9 cellular contexts compared by ENCODE assay signal in the genomic region with DNA sequence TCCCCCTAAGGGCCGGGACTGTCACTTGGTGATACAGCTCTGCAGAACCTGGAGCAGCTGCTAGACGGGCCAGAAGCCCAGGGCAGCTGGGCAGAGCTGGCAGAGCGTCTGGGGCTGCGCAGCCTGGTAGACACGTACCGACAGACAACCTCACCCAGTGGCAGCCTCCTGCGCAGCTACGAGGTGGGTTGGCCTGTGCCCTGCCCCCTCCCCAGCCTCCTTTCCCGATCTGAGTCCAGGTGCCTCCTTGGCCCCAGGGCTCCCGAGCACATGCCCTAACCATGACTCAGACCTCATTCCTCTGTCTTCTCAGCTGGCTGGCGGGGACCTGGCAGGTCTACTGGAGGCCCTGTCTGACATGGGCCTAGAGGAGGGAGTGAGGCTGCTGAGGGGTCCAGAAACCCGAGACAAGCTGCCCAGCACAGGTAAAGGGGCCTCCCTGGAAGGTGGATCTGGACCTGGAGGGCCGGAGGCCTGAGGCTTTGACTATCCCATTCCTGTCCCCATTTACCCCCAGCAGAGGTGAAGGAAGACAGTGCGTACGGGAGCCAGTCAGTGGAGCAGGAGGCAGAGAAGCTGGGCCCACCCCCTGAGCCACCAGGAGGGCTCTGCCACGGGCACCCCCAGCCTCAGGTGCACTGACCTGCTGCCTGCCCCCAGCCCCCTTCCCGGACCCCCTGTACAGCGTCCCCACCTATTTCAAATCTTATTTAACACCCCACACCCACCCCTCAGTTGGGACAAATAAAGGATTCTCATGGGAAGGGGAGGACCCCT. TPM values are rescaled to one million over a fixed set of nuclear protein-coding genes. Genes with fewer than 3 reads are reported as not detected.
DNase-seq lines count a peak whose midpoint lies in the region; ATAC-seq and TF ChIP-seq lines count a peak whose summit lies in the region.
"Had no signal": no experiment of that assay in that cellular context is flagged by ENCODE, and none has a peak within 500 bp of the region (broad histone marks: within the 10 kb centered on the region; RNA-seq: fewer than 3 reads in every experiment).

No MANE protein-coding gene starts in this region.

- TF ChIP-seq RAD21 in Ishikawa (IDR thresholded peaks at IDR 0.05; ENCODE audit: low read depth), result no peak

- peaks cover 3% of the 10 kb centered on the region for H3K79me2 ChIP-seq in trophoblast cell (ENCODE audit: control insufficient read depth, insufficient read depth, low read length, poor library complexity)

- TF ChIP-seq CTCF in cardiac fibroblast (IDR thresholded peaks at IDR 0.05; ENCODE audit: low read depth, low read length) (no peak), tibial artery (IDR thresholded peaks at IDR 0.05) (no peak)

- H3K4me3 ChIP-seq in cardiac fibroblast (replicated peaks in 1 of 2; ENCODE audit: low read depth in 2 of 2, low read length in 2 of 2) (no peak overlapping the region), trophoblast cell (ENCODE audit: low read depth, low read length) (no peak overlapping the region), tibial artery (no peak overlapping the region)

- H2AK5ac ChIP-seq in trophoblast cell (ENCODE audit: low read length), result peak overlapping the region; percentile 40

- peak overlapping the region; percentile 44 for H2BK5ac ChIP-seq in trophoblast cell (ENCODE audit: low read depth, low read length, poor library complexity)

- peaks cover 3% of the 10 kb centered on the region for H3K9me3 ChIP-seq in trophoblast cell (ENCODE audit: insufficient read depth, low read depth, low read length)
- no peaks in the 10 kb centered on the region for H3K9me3 ChIP-seq in tibial artery

- peaks cover 17% of the 10 kb centered on the region for H3K79me1 ChIP-seq in trophoblast cell (ENCODE audit: low read length)

- H3K27me3 ChIP-seq in trophoblast cell (ENCODE audit: insufficient read depth, low read length) (no peaks in the 10 kb centered on the region), tibial artery (peaks cover 0 to 10% of the 10 kb centered on the region in 2 donors)

- WGBS in trophoblast cell (ENCODE audit: extremely low coverage, insufficient coverage, insufficient read length), result no CpG with 5 or more reads among the region's 18 CpGs

- no peak overlapping the region for H2AFZ ChIP-seq in trophoblast cell (ENCODE audit: insufficient read depth, low read length, poor library complexity)

- no peak overlapping the region for H4K12ac ChIP-seq in trophoblast cell (ENCODE audit: low read depth, low read length)

- peak; percentile 79 for DNase-seq in EL
- DNase-seq in cardiac fibroblast (ENCODE audit: low read depth in 2 of 2), result peak; percentile 21 to 49
- peak; percentile 91 to 96 for DNase-seq in trophoblast cell
- DNase-seq in NCI-H345 treated with DMSO at 0.1 percent for 48 hours (lab: John Stamatoyannopoulos, UW; ENCODE audit: unreplicated experiment), result no peak
- no peak for DNase-seq in tibial artery
- no peak for DNase-seq in GM19240 (ENCODE audit: insufficient read length, low spot score)
- DNase-seq: NCI-H1105 treated with DMSO at 0.1 percent for 48 hours had no signal

- intact Hi-C loops in tibial artery (cut with DNase I; ENCODE audit: low total_unique reads), result loop anchor here (5.0 kb wide), 2 partner anchors 75 to 230 kb away; no protein-coding TSS in a partner anchor

- peaks cover 24 to 29% of the 10 kb centered on the region in 2 experiments for H3K36me3 ChIP-seq in trophoblast cell (ENCODE audit: control insufficient read depth in 1 of 2, insufficient read depth in 2 of 2, low read length in 2 of 2)
- peaks cover 12 to 43% (median 20%) of the 10 kb centered on the region in 3 donors for H3K36me3 ChIP-seq in tibial artery

- peak overlapping the region; percentile 46 for H3K4me2 ChIP-seq in trophoblast cell (ENCODE audit: low read length)

- H3K18ac ChIP-seq in trophoblast cell (ENCODE audit: low read length), result peak overlapping the region; percentile 51

- peak overlapping the region; percentile 38 for H3K4ac ChIP-seq in trophoblast cell (ENCODE audit: low read depth, low read length)

- H3K23ac ChIP-seq in trophoblast cell (ENCODE audit: low read length), result no peak overlapping the region

- peak overlapping the region; percentile 23 for H4K8ac ChIP-seq in trophoblast cell (ENCODE audit: low read depth, low read length)

- H3K14ac ChIP-seq in trophoblast cell (ENCODE audit: low read length), result peak overlapping the region; percentile 88

- H4K91ac ChIP-seq in trophoblast cell (ENCODE audit: low read depth, low read length), result peak overlapping the region; percentile 89

- no peak overlapping the region for H3K9ac ChIP-seq in trophoblast cell (ENCODE audit: low read length)

- H3K4me1 ChIP-seq in trophoblast cell (ENCODE audit: control insufficient read depth in 1 of 2, insufficient read depth in 2 of 2, low read length in 2 of 2), result peaks cover 22 to 23% of the 10 kb centered on the region in 2 experiments
- peaks cover 5 to 25% (median 13%) of the 10 kb centered on the region in 4 donors for H3K4me1 ChIP-seq in tibial artery

- ATAC-seq in HG03097 (IDR thresholded peaks at IDR 0.05; ENCODE audit: low FRiP score, unreplicated experiment), result no peak

- peak overlapping the region; percentile 93 for H2BK12ac ChIP-seq in trophoblast cell (ENCODE audit: low read length)

- TF ChIP-seq EP300 in Ishikawa (IDR thresholded peaks at IDR 0.05; ENCODE audit: borderline replicate concordance), result no peak

- H2BK120ac ChIP-seq in trophoblast cell (ENCODE audit: insufficient read depth, low read length, poor library complexity), result peak overlapping the region; percentile 88

- H3K27ac ChIP-seq in trophoblast cell (ENCODE audit: low read depth, low read length) (peak overlapping the region; percentile 62), tibial artery (no peak overlapping the region)

TF ChIP-seq in Ishikawa, 13 proteins besides CTCF, POLR2A, EP300 and RAD21:
- TF ChIP-seq, protein P1, sequence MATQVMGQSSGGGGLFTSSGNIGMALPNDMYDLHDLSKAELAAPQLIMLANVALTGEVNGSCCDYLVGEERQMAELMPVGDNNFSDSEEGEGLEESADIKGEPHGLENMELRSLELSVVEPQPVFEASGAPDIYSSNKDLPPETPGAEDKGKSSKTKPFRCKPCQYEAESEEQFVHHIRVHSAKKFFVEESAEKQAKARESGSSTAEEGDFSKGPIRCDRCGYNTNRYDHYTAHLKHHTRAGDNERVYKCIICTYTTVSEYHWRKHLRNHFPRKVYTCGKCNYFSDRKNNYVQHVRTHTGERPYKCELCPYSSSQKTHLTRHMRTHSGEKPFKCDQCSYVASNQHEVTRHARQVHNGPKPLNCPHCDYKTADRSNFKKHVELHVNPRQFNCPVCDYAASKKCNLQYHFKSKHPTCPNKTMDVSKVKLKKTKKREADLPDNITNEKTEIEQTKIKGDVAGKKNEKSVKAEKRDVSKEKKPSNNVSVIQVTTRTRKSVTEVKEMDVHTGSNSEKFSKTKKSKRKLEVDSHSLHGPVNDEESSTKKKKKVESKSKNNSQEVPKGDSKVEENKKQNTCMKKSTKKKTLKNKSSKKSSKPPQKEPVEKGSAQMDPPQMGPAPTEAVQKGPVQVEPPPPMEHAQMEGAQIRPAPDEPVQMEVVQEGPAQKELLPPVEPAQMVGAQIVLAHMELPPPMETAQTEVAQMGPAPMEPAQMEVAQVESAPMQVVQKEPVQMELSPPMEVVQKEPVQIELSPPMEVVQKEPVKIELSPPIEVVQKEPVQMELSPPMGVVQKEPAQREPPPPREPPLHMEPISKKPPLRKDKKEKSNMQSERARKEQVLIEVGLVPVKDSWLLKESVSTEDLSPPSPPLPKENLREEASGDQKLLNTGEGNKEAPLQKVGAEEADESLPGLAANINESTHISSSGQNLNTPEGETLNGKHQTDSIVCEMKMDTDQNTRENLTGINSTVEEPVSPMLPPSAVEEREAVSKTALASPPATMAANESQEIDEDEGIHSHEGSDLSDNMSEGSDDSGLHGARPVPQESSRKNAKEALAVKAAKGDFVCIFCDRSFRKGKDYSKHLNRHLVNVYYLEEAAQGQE (IDR thresholded peaks at IDR 0.05; ENCODE audit: low read depth), result no peak
- 0 out of 2 replicates have a peak, but pooled peaks have one; percentile 38 for TF ChIP-seq ZBTB7A (IDR thresholded peaks at IDR 0.05; ENCODE audit: low read depth)
- no peak for TF ChIP-seq CREB1 (IDR thresholded peaks at IDR 0.05; ENCODE audit: low read depth)
- TF ChIP-seq TAF1 (IDR thresholded peaks at IDR 0.05; ENCODE audit: low read depth), result no peak; the same call in 1 of the 2 replicates
- peak; percentile 67 for TF ChIP-seq TCF12 (IDR thresholded peaks at IDR 0.05; ENCODE audit: low read depth)
- TF ChIP-seq TEAD4 (IDR thresholded peaks at IDR 0.05), result peak; percentile 87
- TF ChIP-seq, protein P2, sequence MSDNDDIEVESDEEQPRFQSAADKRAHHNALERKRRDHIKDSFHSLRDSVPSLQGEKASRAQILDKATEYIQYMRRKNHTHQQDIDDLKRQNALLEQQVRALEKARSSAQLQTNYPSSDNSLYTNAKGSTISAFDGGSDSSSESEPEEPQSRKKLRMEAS (IDR thresholded peaks at IDR 0.05), result peak; percentile 81
TF ChIP-seq in Ishikawa: peak in this region for 4.

RNA-seq across cellular contexts. Expression of a gene that starts 6.4 kb away (rescaled TPM):
- polyA plus RNA-seq in trophoblast cell (2013), result 30.6 and 31.3 TPM in 2 replicates

RNA-seq across cellular contexts. Expression of a gene that starts 16.7 kb away (rescaled TPM):
- polyA plus RNA-seq in trophoblast cell (2013), result 0.78 and 0.92 TPM in 2 replicates

RNA-seq across cellular contexts. Expression of a gene that starts 18.7 kb away (rescaled TPM):
- 6.1 and 6.6 TPM in 2 replicates for polyA plus RNA-seq in trophoblast cell (2013)

RNA-seq across cellular contexts. Expression of a gene that starts 30.5 kb away (rescaled TPM):
- 45.8 and 49.8 TPM in 2 replicates for polyA plus RNA-seq in trophoblast cell (2013)

RNA-seq across cellular contexts. Expression of a gene that starts 49.4 kb away (rescaled TPM):
- polyA plus RNA-seq in trophoblast cell (2013), result 17.4 and 19.7 TPM in 2 replicates

Comparison
In these comparisons a context has a peak if more than half of its experiments do, and no peak if none do; other contexts are left out.
1. DNase-seq: peak in EL (single experiment), cardiac fibroblast (2 of 2) and trophoblast cell (2 of 2); none in NCI-H345 treated with DMSO at 0.1 percent for 48 hours (single experiment), tibial artery (0 of 2) and GM19240 (single experiment).